In genomic region chr1:218322762-218323161, GRCh38 we compare ENCODE assay signal across 19 cellular contexts. TPM values are rescaled to one million over a fixed set of nuclear protein-coding genes. Genes with fewer than 3 reads are reported as not detected.
"Had no signal": no experiment of that assay in that cellular context is flagged by ENCODE, and none has a peak within 500 bp of the region (broad histone marks: within the 10 kb centered on the region; RNA-seq: fewer than 3 reads in every experiment).

No MANE protein-coding gene starts in this region.

- H3K4me3 Mint-ChIP-seq: naive thymus-derived CD4-positive, alpha-beta T cell had no signal

- ATAC-seq: left lobe of liver; naive thymus-derived CD4-positive, alpha-beta T cell; pancreas had no signal

- H3K4me3 ChIP-seq: dorsolateral prefrontal cortex, heart right ventricle, pancreas, stomach, thoracic aorta, transverse colon had no signal

- FAIRE-seq: frontal cortex, islet of Langerhans, pancreas, small intestine had no signal

- DNase-seq: cortex of kidney; dorsolateral prefrontal cortex; effector CD8-positive, alpha-beta T cell; heart right ventricle; hypothalamus; mammary epithelial cell; naive thymus-derived CD4-positive, alpha-beta T cell; occipital lobe; small intestine; stimulated activated CD4-positive, alpha-beta T cell treated with anti-CD3 and anti-CD28 coated beads, Interleukin-12 subunit alpha, Interleukin-12 subunit beta, amount 100 ng/mL, for 4 hours; stimulated activated naive CD4-positive, alpha-beta T cell; stomach; substantia nigra; transverse colon had no signal

- H3K27me3 Mint-ChIP-seq: naive thymus-derived CD4-positive, alpha-beta T cell had no signal

- H3K27me3 ChIP-seq: dorsolateral prefrontal cortex, heart right ventricle, pancreas, stomach, transverse colon had no signal

- H3K27ac Mint-ChIP-seq: naive thymus-derived CD4-positive, alpha-beta T cell had no signal

- H3K4me1 ChIP-seq: heart right ventricle, pancreas, stomach, transverse colon had no signal

- H3K27ac ChIP-seq: dorsolateral prefrontal cortex, heart right ventricle, pancreas, stomach, thoracic aorta, transverse colon had no signal

- H3K9me3 ChIP-seq: heart right ventricle, pancreas, stomach, thoracic aorta, transverse colon had no signal

RNA-seq across cellular contexts. Expression of gene TGFB2, which starts 22.4 kb away (rescaled TPM):
- total RNA-seq: naive thymus-derived CD4-positive, alpha-beta T cell had no signal
- polyA plus RNA-seq: naive thymus-derived CD4-positive, alpha-beta T cell had no signal
